8 cellular contexts compared by ENCODE assay signal in genomic region chr2:230987137-230988020, GRCh38. TPM values are rescaled to one million over a fixed set of nuclear protein-coding genes. Genes with fewer than 3 reads are reported as not detected.
DNase-seq lines count a peak whose midpoint lies in the region; ATAC-seq and TF ChIP-seq lines count a peak whose summit lies in the region.

No MANE protein-coding gene starts in this region.

- H3K36me3 ChIP-seq in duodenal mucosa (ENCODE audit: control insufficient read depth in 1 of 2, insufficient read depth in 2 of 2, low read length in 2 of 2) = no peaks in the 10 kb centered on the region
- H3K36me3 ChIP-seq in lower lobe of right lung = no peaks in the 10 kb centered on the region

- intact Hi-C loops in lower lobe of right lung (cut with DNase I) = no loop called here

- H3K9me3 ChIP-seq in duodenal mucosa (ENCODE audit: control insufficient read depth in 1 of 2, low read length in 2 of 2) (no peaks in the 10 kb centered on the region), lower lobe of right lung (no peaks in the 10 kb centered on the region)

- H3K9ac ChIP-seq in duodenal mucosa (ENCODE audit: low read depth in 1 of 2, low read length in 2 of 2) = peak overlapping the region in 1 of 2 donors; percentile 40

- peak overlapping the region; percentile 60 to 68 for H3K4me3 ChIP-seq in duodenal mucosa (ENCODE audit: low read depth in 1 of 2, low read length in 2 of 2)
- H3K4me3 ChIP-seq in lower lobe of right lung = peak overlapping the region; percentile 43

- peak; percentile 96 for TF ChIP-seq CTCF in lower lobe of right lung (IDR thresholded peaks at IDR 0.05)

- no peaks in the 10 kb centered on the region for H3K27me3 ChIP-seq in duodenal mucosa (ENCODE audit: control insufficient read depth in 1 of 2, insufficient read depth in 2 of 2, low read length in 2 of 2)
- H3K27me3 ChIP-seq in lower lobe of right lung (ENCODE audit: low read depth) = peaks cover 38% of the 10 kb centered on the region

- peaks cover 4 to 10% of the 10 kb centered on the region in 2 donors for H3K4me1 ChIP-seq in duodenal mucosa (ENCODE audit: control insufficient read depth in 1 of 2, insufficient read depth in 2 of 2, low read length in 2 of 2)
- peaks cover 7% of the 10 kb centered on the region for H3K4me1 ChIP-seq in lower lobe of right lung

- no peak overlapping the region for H3K27ac ChIP-seq in duodenal mucosa (ENCODE audit: low read depth, low read length)
- no peak overlapping the region for H3K27ac ChIP-seq in lower lobe of right lung

- DNase-seq in DMS153 treated with DMSO at 0.1 percent for 48 hours (lab: John Stamatoyannopoulos, UW; ENCODE audit: unreplicated experiment) (peak; percentile 53), NCI-H460 (ENCODE audit: extremely low read depth, low read depth) (peak; percentile 71), lower lobe of right lung (peak; percentile 85)
- peak; percentile 83 to 87 for DNase-seq in activated CD4-positive, alpha-beta T cell treated with anti-CD3 and anti-CD28 coated beads, Interleukin-2, amount 50 U/mL, for 48 hours
- DNase-seq in stimulated activated CD4-positive, alpha-beta T cell treated with anti-CD3 and anti-CD28 coated beads, Interleukin-4, amount 100 ng/mL, for 24 hours = peak; percentile 81

- peak; percentile 35 for ATAC-seq in HG02588 (IDR thresholded peaks at IDR 0.05; ENCODE audit: unreplicated experiment)
- peak; percentile 89 to 92 for ATAC-seq in lower lobe of right lung
- no peak for ATAC-seq in HG03354 (IDR thresholded peaks at IDR 0.05; ENCODE audit: poor library complexity, severe bottlenecking, unreplicated experiment)

RNA-seq across cellular contexts. Expression of gene SPATA3, which starts 8.5 kb away (rescaled TPM):
- not detected in 2 replicates for total RNA-seq in NCI-H460 (2014; rRNA removed; shearing (Covaris generic))
- polyA plus RNA-seq in NCI-H460 (2014; cell fraction: nucleus; rRNA removed) = not detected in 2 replicates
- total RNA-seq in lower lobe of right lung = not detected

RNA-seq across cellular contexts. Expression of gene C2orf72, which starts 49.9 kb away (rescaled TPM):
- total RNA-seq in NCI-H460 (2014; rRNA removed; shearing (Covaris generic)) = 1.1 and 2.0 TPM in 2 replicates
- 0.74 and 1.1 TPM in 2 replicates for polyA plus RNA-seq in NCI-H460 (2014; cell fraction: nucleus; rRNA removed)
- total RNA-seq in lower lobe of right lung = 0.97 TPM
